In the genomic region with DNA sequence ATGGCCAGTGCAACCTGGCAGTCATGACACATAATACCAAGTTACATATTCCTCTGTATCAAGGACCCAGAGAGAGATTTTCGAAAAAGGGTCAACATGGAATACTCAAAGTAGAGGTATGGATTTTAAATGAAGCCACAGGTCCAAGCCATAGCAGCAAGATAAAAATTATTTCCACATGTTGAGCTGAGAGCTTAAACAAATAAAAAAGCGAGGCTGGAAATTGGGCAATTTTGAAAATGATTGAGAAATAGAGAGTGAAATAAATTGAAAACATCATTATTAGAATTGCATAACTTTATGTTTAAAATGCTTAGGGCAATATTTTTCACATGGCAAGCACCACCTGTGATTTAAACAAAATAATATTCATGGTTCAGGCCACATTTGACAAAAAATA, we compare ENCODE assay signal across 28 cellular contexts.
"Had no signal": no experiment of that assay in that cellular context is flagged by ENCODE, and none has a peak within 500 bp of the region (broad histone marks: within the 10 kb centered on the region; RNA-seq: fewer than 3 reads in every experiment).

No MANE protein-coding gene starts in this region.

- H3K4me1 ChIP-seq: heart right ventricle, pancreas, stomach, thyroid gland, vagina had no signal

- H3K36me3 ChIP-seq: heart right ventricle, neutrophil, pancreas, stomach, thyroid gland, vagina had no signal

- H3K9me3 ChIP-seq: neutrophil, pancreas, stomach, thyroid gland, vagina had no signal

- DNase-seq: cortex of kidney; effector memory CD8-positive, alpha-beta T cell; foreskin melanocyte; glutamatergic neuron; heart right ventricle; hippocampal formation; immature natural killer cell; islet precursor cell; kidney glomerular epithelial cell; left colon; left ventricle myocardium superior; mucosa of descending colon; naive B cell; pancreas; stimulated activated CD4-positive, alpha-beta T cell treated with anti-CD3 and anti-CD28 coated beads, Interleukin-2, amount 100 ng/mL, for 24 hours; stimulated activated CD4-positive, alpha-beta T cell treated with anti-CD3 and anti-CD28 coated beads, Interleukin-4, amount 100 ng/mL, for 24 hours; stimulated activated naive CD4-positive, alpha-beta T cell treated with Interleukin-2 at 50 U/mL for 16 hours; stomach; thyroid gland; trophoblast cell had no signal

- H3K4me3 ChIP-seq: heart right ventricle, lung, mucosa of descending colon, pancreas, stomach, thyroid gland, vagina had no signal

- H3K27ac Mint-ChIP-seq: effector memory CD8-positive, alpha-beta T cell; immature natural killer cell; memory B cell; mesothelial cell of epicardium; naive B cell; natural killer cell treated with Interleukin-12 subunit alpha and Interleukin-12 subunit beta and Interleukin-15 and Interleukin-18, amount 100 ng/mL, for 72 hours; stimulated activated effector memory CD8-positive, alpha-beta T cell treated with anti-CD3 and anti-CD28 coated beads, Interleukin-12 subunit alpha, Interleukin-12 subunit beta, amount 100 ng/mL, for 72 hours had no signal

- H3K4me1 Mint-ChIP-seq: immature natural killer cell; memory B cell; mesothelial cell of epicardium; naive B cell; neural crest cell; stimulated activated effector memory CD8-positive, alpha-beta T cell treated with anti-CD3 and anti-CD28 coated beads, Interleukin-12 subunit alpha, Interleukin-12 subunit beta, amount 100 ng/mL, for 72 hours had no signal

- H3K36me3 Mint-ChIP-seq: immature natural killer cell; memory B cell; mesothelial cell of epicardium; naive B cell; stimulated activated effector memory CD8-positive, alpha-beta T cell treated with anti-CD3 and anti-CD28 coated beads, Interleukin-12 subunit alpha, Interleukin-12 subunit beta, amount 100 ng/mL, for 72 hours had no signal

- H3K27me3 ChIP-seq: heart right ventricle, neutrophil, pancreas, stomach, thyroid gland, vagina had no signal

- H3K9me3 Mint-ChIP-seq: memory B cell, neural crest cell had no signal

- H3K27me3 Mint-ChIP-seq: effector memory CD8-positive, alpha-beta T cell; memory B cell; naive B cell; natural killer cell treated with Interleukin-12 subunit alpha and Interleukin-12 subunit beta and Interleukin-15 and Interleukin-18, amount 100 ng/mL, for 72 hours had no signal

- H3K27ac ChIP-seq: heart right ventricle, neutrophil, pancreas, stomach, thyroid gland, vagina had no signal

- H3K4me3 Mint-ChIP-seq: effector memory CD8-positive, alpha-beta T cell; immature natural killer cell; memory B cell; mesothelial cell of epicardium; naive B cell; natural killer cell treated with Interleukin-12 subunit alpha and Interleukin-12 subunit beta and Interleukin-15 and Interleukin-18, amount 100 ng/mL, for 72 hours; neural crest cell; stimulated activated effector memory CD8-positive, alpha-beta T cell treated with anti-CD3 and anti-CD28 coated beads, Interleukin-12 subunit alpha, Interleukin-12 subunit beta, amount 100 ng/mL, for 72 hours had no signal
